Comparison of ENCODE assay signal across 1 cellular context in the genomic region with DNA sequence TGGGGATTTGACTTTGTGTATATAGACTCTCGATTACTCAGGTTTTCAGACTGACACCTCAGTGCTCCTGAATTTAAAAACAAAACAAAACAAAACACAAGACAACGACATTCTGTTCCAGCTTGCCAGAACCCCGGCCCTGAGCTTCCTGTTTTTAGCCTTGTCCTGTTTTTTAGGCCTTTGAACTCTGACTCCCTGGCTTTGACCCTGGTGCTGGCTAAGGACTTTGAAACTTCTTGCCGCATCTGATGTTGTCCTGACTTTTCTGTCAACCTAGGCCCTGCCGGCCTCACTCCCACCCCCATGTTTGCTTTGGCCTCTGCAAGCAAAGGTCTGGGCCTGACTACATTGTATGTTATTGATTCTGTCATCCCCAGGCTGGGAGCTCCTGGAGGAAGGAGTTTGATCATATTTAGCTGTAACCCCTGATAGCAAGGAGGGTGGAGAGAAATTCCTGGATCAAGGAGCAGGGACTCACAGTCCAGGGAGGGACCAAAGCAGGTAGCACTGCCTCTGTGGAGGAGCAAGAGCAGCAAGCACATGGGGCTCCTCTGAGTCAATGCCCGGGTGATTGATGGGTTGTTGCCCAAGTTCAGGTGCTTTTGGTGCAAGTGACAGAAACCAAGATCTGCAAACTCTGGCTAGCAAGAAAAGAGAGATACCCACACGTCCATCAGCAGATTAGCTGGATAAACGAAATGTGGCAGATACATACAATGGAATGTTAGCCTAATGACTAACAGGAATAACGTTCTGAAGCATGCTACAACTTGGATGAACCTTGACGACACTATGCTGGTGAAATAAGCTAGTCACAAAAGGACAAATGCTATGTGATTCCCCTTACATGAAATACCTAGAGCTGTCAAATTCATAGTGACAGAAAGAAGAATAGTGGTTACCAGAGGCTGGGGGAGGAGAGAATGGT.
A peak's percentile ranks its signal among the peaks of the same experiment; 100 is the strongest.
TF ChIP-seq lines count a peak whose summit lies in the region.

No MANE protein-coding gene starts in this region.

TF ChIP-seq in HepG2, 621 proteins besides CTCF, POLR2A, EP300 and RAD21 (continued from another document and continues in another):
- no peak for TF ChIP-seq GPBP1L1 (CRISPR knock-in tag; IDR thresholded peaks at IDR 0.05)
- TF ChIP-seq ZNF446 (CRISPR knock-in tag; IDR thresholded peaks at IDR 0.05), result no peak
- peak; percentile 59 for TF ChIP-seq ZNF644 (CRISPR knock-in tag; IDR thresholded peaks at IDR 0.05; ENCODE audit: low read depth)
- peak; percentile 78 for TF ChIP-seq ZMYM3 (CRISPR knock-in tag; IDR thresholded peaks at IDR 0.05)
- no peak for TF ChIP-seq NBN (conservative IDR thresholded peaks at IDR 0.05)
- TF ChIP-seq KLF9 (CRISPR knock-in tag; IDR thresholded peaks at IDR 0.05; ENCODE audit: low read depth), result no peak
- TF ChIP-seq SATB2 (CRISPR knock-in tag; IDR thresholded peaks at IDR 0.05), result no peak
- TF ChIP-seq ATF7-NPFF (CRISPR knock-in tag; IDR thresholded peaks at IDR 0.05; ENCODE audit: low read depth), result peak; percentile 54; the same call in 1 of the 2 replicates
- TF ChIP-seq ERF (CRISPR knock-in tag; IDR thresholded peaks at IDR 0.05), result peak; percentile 85
- peak; percentile 69 for TF ChIP-seq CEBPG (CRISPR knock-in tag; IDR thresholded peaks at IDR 0.05)
- TF ChIP-seq SP2 (CRISPR knock-in tag; IDR thresholded peaks at IDR 0.05), result no peak
- no peak for TF ChIP-seq SRSF1 (optimal IDR thresholded peaks at IDR 0.05; ENCODE audit: low read depth, low read length)
- TF ChIP-seq ZNF136 (CRISPR knock-in tag; IDR thresholded peaks at IDR 0.05; ENCODE audit: low read depth), result no peak
- peak; percentile 94 for TF ChIP-seq ZNF746 (CRISPR knock-in tag; IDR thresholded peaks at IDR 0.05)
- TF ChIP-seq ZNF33B (CRISPR knock-in tag; IDR thresholded peaks at IDR 0.05), result no peak
- TF ChIP-seq SPEN (CRISPR knock-in tag; IDR thresholded peaks at IDR 0.05; ENCODE audit: low read depth), result peak; percentile 93
- TF ChIP-seq ZNF510 (CRISPR knock-in tag; IDR thresholded peaks at IDR 0.05; ENCODE audit: low read depth), result no peak
- TF ChIP-seq, protein P1, sequence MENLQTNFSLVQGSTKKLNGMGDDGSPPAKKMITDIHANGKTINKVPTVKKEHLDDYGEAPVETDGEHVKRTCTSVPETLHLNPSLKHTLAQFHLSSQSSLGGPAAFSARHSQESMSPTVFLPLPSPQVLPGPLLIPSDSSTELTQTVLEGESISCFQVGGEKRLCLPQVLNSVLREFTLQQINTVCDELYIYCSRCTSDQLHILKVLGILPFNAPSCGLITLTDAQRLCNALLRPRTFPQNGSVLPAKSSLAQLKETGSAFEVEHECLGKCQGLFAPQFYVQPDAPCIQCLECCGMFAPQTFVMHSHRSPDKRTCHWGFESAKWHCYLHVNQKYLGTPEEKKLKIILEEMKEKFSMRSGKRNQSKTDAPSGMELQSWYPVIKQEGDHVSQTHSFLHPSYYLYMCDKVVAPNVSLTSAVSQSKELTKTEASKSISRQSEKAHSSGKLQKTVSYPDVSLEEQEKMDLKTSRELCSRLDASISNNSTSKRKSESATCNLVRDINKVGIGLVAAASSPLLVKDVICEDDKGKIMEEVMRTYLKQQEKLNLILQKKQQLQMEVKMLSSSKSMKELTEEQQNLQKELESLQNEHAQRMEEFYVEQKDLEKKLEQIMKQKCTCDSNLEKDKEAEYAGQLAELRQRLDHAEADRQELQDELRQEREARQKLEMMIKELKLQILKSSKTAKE (CRISPR knock-in tag; IDR thresholded peaks at IDR 0.05; ENCODE audit: borderline replicate concordance), result peak; percentile 99
- peak; percentile 87 for TF ChIP-seq HHEX (CRISPR knock-in tag; IDR thresholded peaks at IDR 0.05)
- TF ChIP-seq ZNF7 (CRISPR knock-in tag; IDR thresholded peaks at IDR 0.05), result peak; percentile 3; the same call in 1 of the 2 replicates
- no peak for TF ChIP-seq PAX8 (CRISPR knock-in tag; IDR thresholded peaks at IDR 0.05; ENCODE audit: borderline replicate concordance)
- TF ChIP-seq ZNF143 (CRISPR knock-in tag; IDR thresholded peaks at IDR 0.05), result 0 out of 2 replicates have a peak, but pooled peaks have one; percentile 14
- no peak for TF ChIP-seq ZFYVE20 (CRISPR knock-in tag; IDR thresholded peaks at IDR 0.05; ENCODE audit: borderline replicate concordance, low read depth)
- TF ChIP-seq ZNF576 (CRISPR knock-in tag; IDR thresholded peaks at IDR 0.05), result no peak
- TF ChIP-seq HMGXB4 (CRISPR knock-in tag; IDR thresholded peaks at IDR 0.05; ENCODE audit: borderline replicate concordance in 1 of 2, low read depth in 1 of 2), result peak; percentile 37 to 64; a peak in 2 of 4 replicates
- peak; percentile 20 for TF ChIP-seq ZNF747 (CRISPR knock-in tag; IDR thresholded peaks at IDR 0.05; ENCODE audit: borderline replicate concordance)
- peak; percentile 99 for TF ChIP-seq HNF4A (CRISPR knock-in tag; IDR thresholded peaks at IDR 0.05)
- TF ChIP-seq, protein P2, sequence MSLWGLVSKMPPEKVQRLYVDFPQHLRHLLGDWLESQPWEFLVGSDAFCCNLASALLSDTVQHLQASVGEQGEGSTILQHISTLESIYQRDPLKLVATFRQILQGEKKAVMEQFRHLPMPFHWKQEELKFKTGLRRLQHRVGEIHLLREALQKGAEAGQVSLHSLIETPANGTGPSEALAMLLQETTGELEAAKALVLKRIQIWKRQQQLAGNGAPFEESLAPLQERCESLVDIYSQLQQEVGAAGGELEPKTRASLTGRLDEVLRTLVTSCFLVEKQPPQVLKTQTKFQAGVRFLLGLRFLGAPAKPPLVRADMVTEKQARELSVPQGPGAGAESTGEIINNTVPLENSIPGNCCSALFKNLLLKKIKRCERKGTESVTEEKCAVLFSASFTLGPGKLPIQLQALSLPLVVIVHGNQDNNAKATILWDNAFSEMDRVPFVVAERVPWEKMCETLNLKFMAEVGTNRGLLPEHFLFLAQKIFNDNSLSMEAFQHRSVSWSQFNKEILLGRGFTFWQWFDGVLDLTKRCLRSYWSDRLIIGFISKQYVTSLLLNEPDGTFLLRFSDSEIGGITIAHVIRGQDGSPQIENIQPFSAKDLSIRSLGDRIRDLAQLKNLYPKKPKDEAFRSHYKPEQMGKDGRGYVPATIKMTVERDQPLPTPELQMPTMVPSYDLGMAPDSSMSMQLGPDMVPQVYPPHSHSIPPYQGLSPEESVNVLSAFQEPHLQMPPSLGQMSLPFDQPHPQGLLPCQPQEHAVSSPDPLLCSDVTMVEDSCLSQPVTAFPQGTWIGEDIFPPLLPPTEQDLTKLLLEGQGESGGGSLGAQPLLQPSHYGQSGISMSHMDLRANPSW (CRISPR knock-in tag; IDR thresholded peaks at IDR 0.05; ENCODE audit: borderline replicate concordance), result peak; percentile 95
- TF ChIP-seq ZNF3 (CRISPR knock-in tag; IDR thresholded peaks at IDR 0.05), result peak; percentile 73; the same call in 1 of the 2 replicates
- peak; percentile 72; the same call in 1 of the 2 replicates for TF ChIP-seq MEF2D (CRISPR knock-in tag; IDR thresholded peaks at IDR 0.05)
- peak; percentile 97 for TF ChIP-seq THRA (CRISPR knock-in tag; IDR thresholded peaks at IDR 0.05; ENCODE audit: borderline replicate concordance)
- TF ChIP-seq LCORL (IDR thresholded peaks at IDR 0.05), result peak; percentile 57; the same call in 1 of the 2 replicates
- peak; percentile 83 for TF ChIP-seq LCORL (CRISPR knock-in tag; IDR thresholded peaks at IDR 0.05)
- TF ChIP-seq ZBED4 (CRISPR knock-in tag; IDR thresholded peaks at IDR 0.05; ENCODE audit: borderline replicate concordance), result no peak; the same call in 1 of the 2 replicates
- no peak for TF ChIP-seq ZNF891 (CRISPR knock-in tag; IDR thresholded peaks at IDR 0.05)
- TF ChIP-seq ZNF34 (CRISPR knock-in tag; IDR thresholded peaks at IDR 0.05; ENCODE audit: borderline replicate concordance), result no peak
- no peak for TF ChIP-seq SETDB1 (CRISPR knock-in tag; IDR thresholded peaks at IDR 0.05; ENCODE audit: borderline replicate concordance)
- no peak for TF ChIP-seq ZNF737 (CRISPR knock-in tag; IDR thresholded peaks at IDR 0.05; ENCODE audit: borderline replicate concordance)
- no peak for TF ChIP-seq SMARCE1 (IDR thresholded peaks at IDR 0.05; ENCODE audit: borderline replicate concordance)
- TF ChIP-seq, protein P3, sequence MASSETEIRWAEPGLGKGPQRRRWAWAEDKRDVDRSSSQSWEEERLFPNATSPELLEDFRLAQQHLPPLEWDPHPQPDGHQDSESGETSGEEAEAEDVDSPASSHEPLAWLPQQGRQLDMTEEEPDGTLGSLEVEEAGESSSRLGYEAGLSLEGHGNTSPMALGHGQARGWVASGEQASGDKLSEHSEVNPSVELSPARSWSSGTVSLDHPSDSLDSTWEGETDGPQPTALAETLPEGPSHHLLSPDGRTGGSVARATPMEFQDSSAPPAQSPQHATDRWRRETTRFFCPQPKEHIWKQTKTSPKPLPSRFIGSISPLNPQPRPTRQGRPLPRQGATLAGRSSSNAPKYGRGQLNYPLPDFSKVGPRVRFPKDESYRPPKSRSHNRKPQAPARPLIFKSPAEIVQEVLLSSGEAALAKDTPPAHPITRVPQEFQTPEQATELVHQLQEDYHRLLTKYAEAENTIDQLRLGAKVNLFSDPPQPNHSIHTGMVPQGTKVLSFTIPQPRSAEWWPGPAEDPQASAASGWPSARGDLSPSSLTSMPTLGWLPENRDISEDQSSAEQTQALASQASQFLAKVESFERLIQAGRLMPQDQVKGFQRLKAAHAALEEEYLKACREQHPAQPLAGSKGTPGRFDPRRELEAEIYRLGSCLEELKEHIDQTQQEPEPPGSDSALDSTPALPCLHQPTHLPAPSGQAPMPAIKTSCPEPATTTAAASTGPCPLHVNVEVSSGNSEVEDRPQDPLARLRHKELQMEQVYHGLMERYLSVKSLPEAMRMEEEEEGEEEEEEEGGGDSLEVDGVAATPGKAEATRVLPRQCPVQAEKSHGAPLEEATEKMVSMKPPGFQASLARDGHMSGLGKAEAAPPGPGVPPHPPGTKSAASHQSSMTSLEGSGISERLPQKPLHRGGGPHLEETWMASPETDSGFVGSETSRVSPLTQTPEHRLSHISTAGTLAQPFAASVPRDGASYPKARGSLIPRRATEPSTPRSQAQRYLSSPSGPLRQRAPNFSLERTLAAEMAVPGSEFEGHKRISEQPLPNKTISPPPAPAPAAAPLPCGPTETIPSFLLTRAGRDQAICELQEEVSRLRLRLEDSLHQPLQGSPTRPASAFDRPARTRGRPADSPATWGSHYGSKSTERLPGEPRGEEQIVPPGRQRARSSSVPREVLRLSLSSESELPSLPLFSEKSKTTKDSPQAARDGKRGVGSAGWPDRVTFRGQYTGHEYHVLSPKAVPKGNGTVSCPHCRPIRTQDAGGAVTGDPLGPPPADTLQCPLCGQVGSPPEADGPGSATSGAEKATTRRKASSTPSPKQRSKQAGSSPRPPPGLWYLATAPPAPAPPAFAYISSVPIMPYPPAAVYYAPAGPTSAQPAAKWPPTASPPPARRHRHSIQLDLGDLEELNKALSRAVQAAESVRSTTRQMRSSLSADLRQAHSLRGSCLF (CRISPR knock-in tag; IDR thresholded peaks at IDR 0.05; ENCODE audit: borderline replicate concordance), result no peak
